ENCODE assay signal across 15 cellular contexts in genomic region chr13:99985886-99986527, GRCh38. TPM values are rescaled to one million over a fixed set of nuclear protein-coding genes. Genes with fewer than 3 reads are reported as not detected.
A peak's percentile ranks its signal among the peaks of the same experiment; 100 is the strongest.
DNase-seq lines count a peak whose midpoint lies in the region; ATAC-seq and TF ChIP-seq lines count a peak whose summit lies in the region.
"Had no signal": no experiment of that assay in that cellular context is flagged by ENCODE, and none has a peak within 500 bp of the region (broad histone marks: within the 10 kb centered on the region; RNA-seq: fewer than 3 reads in every experiment).

No MANE protein-coding gene starts in this region.

- peak overlapping the region in 7 of 9 donors; percentile 49 to 92 (median 88) for H3K27ac Mint-ChIP-seq in naive thymus-derived CD4-positive, alpha-beta T cell

- peaks cover 4 to 48% (median 30%) of the 10 kb centered on the region in 7 donors for H3K4me1 Mint-ChIP-seq in naive thymus-derived CD4-positive, alpha-beta T cell

- no peak for TF ChIP-seq CTCF in astrocyte of the spinal cord (IDR thresholded peaks at IDR 0.05; ENCODE audit: low read depth, low read length)
- no peak for TF ChIP-seq CTCF in foreskin fibroblast (IDR thresholded peaks at IDR 0.05; ENCODE audit: low read depth, low read length)

- POLR2A ChIA-PET in naive thymus-derived CD4-positive, alpha-beta T cell (lab: Charles Lee): interaction anchor here (0.8 to 4.1 kb wide), 2 partner anchors 8 to 10 kb away, joined by 3 to 19 read pairs; no protein-coding TSS in a partner anchor

- H3K9ac ChIP-seq in HUES48 (ENCODE audit: low read depth, low read length): peak overlapping the region; percentile 39

- H3K4me1 ChIP-seq in HUES48 (ENCODE audit: control insufficient read depth, insufficient read depth, low read length): peaks cover 43% of the 10 kb centered on the region
- H3K4me1 ChIP-seq in naive thymus-derived CD4-positive, alpha-beta T cell (ENCODE audit: control insufficient read depth in 2 of 2, insufficient read depth in 2 of 2, low read length in 2 of 2): peaks cover 6 to 23% of the 10 kb centered on the region in 2 donors

- H3K36me3 ChIP-seq in HUES48 (ENCODE audit: control insufficient read depth, insufficient read depth, low read length): peaks cover 38% of the 10 kb centered on the region
- no peaks in the 10 kb centered on the region for H3K36me3 ChIP-seq in naive thymus-derived CD4-positive, alpha-beta T cell (ENCODE audit: control insufficient read depth in 2 of 3, insufficient read depth in 3 of 3, low read length in 3 of 3)

- peaks cover 0 to 25% (median 4%) of the 10 kb centered on the region in 5 donors for H3K36me3 Mint-ChIP-seq in naive thymus-derived CD4-positive, alpha-beta T cell

- in situ Hi-C loops in astrocyte of the spinal cord (cut with HindIII; ENCODE audit: low sequenced_read_pairs): no loop called here

- peak overlapping the region in 8 of 10 donors; percentile 27 to 74 (median 48) for H3K4me3 Mint-ChIP-seq in naive thymus-derived CD4-positive, alpha-beta T cell

- H3K4me3 ChIP-seq in HUES48 (ENCODE audit: low read depth, low read length) (peak overlapping the region; percentile 56), astrocyte of the spinal cord (ENCODE audit: low read depth, low read length) (peak overlapping the region; percentile 54), foreskin fibroblast (ENCODE audit: low read depth in 1 of 2, low read length in 2 of 2) (no peak overlapping the region)
- H3K4me3 ChIP-seq in naive thymus-derived CD4-positive, alpha-beta T cell (ENCODE audit: low read length): no peak overlapping the region

- no peak for ATAC-seq in naive thymus-derived CD4-positive, alpha-beta T cell
- no peak for ATAC-seq in HG03354 (IDR thresholded peaks at IDR 0.05; ENCODE audit: poor library complexity, severe bottlenecking, unreplicated experiment)

- H3K27me3 Mint-ChIP-seq in naive thymus-derived CD4-positive, alpha-beta T cell: peaks cover 45 to 79% (median 69%) of the 10 kb centered on the region in 5 donors

- H3K27ac ChIP-seq in HUES48 (ENCODE audit: low read depth, low read length): peak overlapping the region; percentile 71
- no peak overlapping the region for H3K27ac ChIP-seq in naive thymus-derived CD4-positive, alpha-beta T cell (ENCODE audit: low read depth, low read length)
- H3K27ac ChIP-seq: 22Rv1 had no signal

- H3K27me3 ChIP-seq in HUES48 (ENCODE audit: control insufficient read depth, insufficient read depth, low read length): peaks cover 82% of the 10 kb centered on the region
- H3K27me3 ChIP-seq in naive thymus-derived CD4-positive, alpha-beta T cell (ENCODE audit: control insufficient read depth in 2 of 2, insufficient read depth in 2 of 2, low read length in 2 of 2): peaks cover 26 to 80% of the 10 kb centered on the region in 2 donors

- peak; percentile 95 for DNase-seq in DMS79 treated with DMSO at 0.1 percent for 48 hours (lab: John Stamatoyannopoulos, UW)
- DNase-seq in DMS79 (lab: John Stamatoyannopoulos, UW): no peak
- peak; percentile 43 for DNase-seq in astrocyte of the spinal cord (ENCODE audit: low read depth, low spot score)
- no peak for DNase-seq in naive thymus-derived CD4-positive, alpha-beta T cell
- no peak for DNase-seq in foreskin fibroblast
- DNase-seq in cerebellar nuclear complex (lab: John Stamatoyannopoulos, UW): no peak
- DNase-seq: activated effector memory CD4-positive, alpha-beta T cell treated with Interleukin-2 at 50 U/mL for 16 hours; DND-41; hypothalamus; KBM-7; NCI-H524 had no signal

- intact Hi-C loops in naive thymus-derived CD4-positive, alpha-beta T cell (cut with micrococcal nuclease): no loop called here

- no peaks in the 10 kb centered on the region for H3K9me3 ChIP-seq in HUES48 (ENCODE audit: control insufficient read depth, insufficient read depth, low read length)
- peaks cover 0 to 24% (median 6%) of the 10 kb centered on the region in 3 experiments for H3K9me3 ChIP-seq in naive thymus-derived CD4-positive, alpha-beta T cell (ENCODE audit: control insufficient read depth in 2 of 3, low read length in 3 of 3)

- peaks cover 0 to 63% (median 20%) of the 10 kb centered on the region in 11 donors for H3K9me3 Mint-ChIP-seq in naive thymus-derived CD4-positive, alpha-beta T cell

- CTCF ChIA-PET in naive thymus-derived CD4-positive, alpha-beta T cell (lab: Charles Lee): interaction anchor here (0.6 kb wide), 1 partner anchor 18 kb away, joined by 5 read pairs; no protein-coding TSS in a partner anchor

RNA-seq across cellular contexts. Expression of gene ZIC2, which starts 4.4 kb away (rescaled TPM):
- total RNA-seq in naive thymus-derived CD4-positive, alpha-beta T cell: under 1 TPM in 1 of 5 experiments, not detected in 4; 0.51 TPM
- not detected for polyA plus RNA-seq in naive thymus-derived CD4-positive, alpha-beta T cell
- total RNA-seq: T-helper 2 cell treated with Interferon-gamma antibody and Interleukin-4, amounts not matched to agents 100 ng/mL and 5 ng/mL, for 36 hours had no signal

RNA-seq across cellular contexts. Expression of gene ZIC5, which starts 14.4 kb away (rescaled TPM):
- total RNA-seq in naive thymus-derived CD4-positive, alpha-beta T cell: not detected
- polyA plus RNA-seq in naive thymus-derived CD4-positive, alpha-beta T cell: not detected
- total RNA-seq: T-helper 2 cell treated with Interferon-gamma antibody and Interleukin-4, amounts not matched to agents 100 ng/mL and 5 ng/mL, for 36 hours had no signal

Comparison
In these comparisons a context has a peak if more than half of its experiments do, and no peak if none do; other contexts are left out.
1. DNase-seq: peak in DMS79 treated with DMSO at 0.1 percent for 48 hours (single experiment) and astrocyte of the spinal cord (single experiment); none in DMS79 (single experiment), naive thymus-derived CD4-positive, alpha-beta T cell (0 of 9), foreskin fibroblast (0 of 2) and cerebellar nuclear complex (0 of 2).
2. H3K4me3 ChIP-seq: peak in HUES48 (single experiment) and astrocyte of the spinal cord (single experiment); none in naive thymus-derived CD4-positive, alpha-beta T cell (single experiment) and foreskin fibroblast (0 of 2).